Comparison of ENCODE assay signal across 8 cellular contexts in the genomic region with DNA sequence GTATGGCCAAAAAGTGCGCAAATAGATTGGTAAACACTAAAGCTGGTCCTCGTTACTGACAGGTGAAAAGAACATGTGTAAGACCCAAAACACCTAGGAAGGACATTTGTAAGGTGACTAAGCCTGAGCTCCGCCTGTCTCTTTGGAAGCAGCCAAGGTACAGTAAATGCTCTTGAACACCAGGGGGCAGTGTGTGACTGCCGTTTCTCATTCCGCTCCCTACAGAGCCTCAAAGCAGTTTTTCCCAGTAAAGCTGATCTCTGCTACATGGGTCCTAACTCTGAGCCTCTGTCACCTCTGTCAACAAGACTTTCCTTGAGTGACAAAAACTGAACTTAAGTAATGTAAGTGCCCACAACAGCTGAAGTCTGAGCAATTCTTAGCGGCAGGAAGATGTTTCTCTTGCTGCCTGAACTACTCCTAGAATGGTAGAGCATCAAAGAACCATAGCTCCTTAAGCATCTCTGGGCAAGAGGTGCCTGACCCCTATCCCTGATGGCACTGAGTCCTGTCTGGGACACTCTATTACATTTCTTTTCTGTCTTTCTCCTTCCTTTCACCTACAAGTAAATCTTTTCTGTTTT.
DNase-seq lines count a peak whose midpoint lies in the region; ATAC-seq and TF ChIP-seq lines count a peak whose summit lies in the region.

No MANE protein-coding gene starts in this region.

- no peaks in the 10 kb centered on the region for H3K36me3 ChIP-seq in GM06990 (ENCODE audit: control insufficient read depth, insufficient read depth, low read length)

- intact Hi-C loops in head of caudate nucleus (cut with DNase I): loop anchor here (10.0 kb wide), 1 partner anchor 904 kb away; no protein-coding TSS in a partner anchor
- intact Hi-C loops in posterior vena cava (cut with DNase I): loop anchor here (5.0 to 10.0 kb wide), 2 partner anchors 891 to 904 kb away; no protein-coding TSS in a partner anchor

- DNase-seq in GM06990 (ENCODE audit: extremely low read depth, insufficient read length): no peak
- peak; percentile 31 for DNase-seq in Jurkat, Clone E6-1 (ENCODE audit: low read depth, low spot score)
- DNase-seq in RPMI8226: peak; percentile 75
- DNase-seq in activated naive CD4-positive, alpha-beta T cell treated with Interleukin-2 at 50 U/mL for 16 hours: peak; percentile 46
- DNase-seq in head of caudate nucleus: peak; percentile 40 to 89 (median 78)
- peak; percentile 84 for DNase-seq in posterior vena cava (ENCODE audit: low spot score)

- H3K27me3 ChIP-seq in GM06990 (replicated peaks; ENCODE audit: control insufficient read depth, insufficient read depth, low read length): no peaks in the 10 kb centered on the region

- ATAC-seq in GM21786 (IDR thresholded peaks at IDR 0.05; ENCODE audit: unreplicated experiment) (peak; percentile 82), HG03108 (IDR thresholded peaks at IDR 0.05; ENCODE audit: unreplicated experiment) (no peak)

- TF ChIP-seq CTCF in GM06990 (IDR thresholded peaks at IDR 0.05; ENCODE audit: insufficient read depth, low read length, poor library complexity, severe bottlenecking): peak; percentile 76

- no peak overlapping the region for H3K4me3 ChIP-seq in GM06990 (replicated peaks; ENCODE audit: low read depth, low read length)
- H3K4me3 ChIP-seq in Jurkat, Clone E6-1 (ENCODE audit: low read length): no peak overlapping the region
